ENCODE assay signal across 8 cellular contexts in the genomic region with DNA sequence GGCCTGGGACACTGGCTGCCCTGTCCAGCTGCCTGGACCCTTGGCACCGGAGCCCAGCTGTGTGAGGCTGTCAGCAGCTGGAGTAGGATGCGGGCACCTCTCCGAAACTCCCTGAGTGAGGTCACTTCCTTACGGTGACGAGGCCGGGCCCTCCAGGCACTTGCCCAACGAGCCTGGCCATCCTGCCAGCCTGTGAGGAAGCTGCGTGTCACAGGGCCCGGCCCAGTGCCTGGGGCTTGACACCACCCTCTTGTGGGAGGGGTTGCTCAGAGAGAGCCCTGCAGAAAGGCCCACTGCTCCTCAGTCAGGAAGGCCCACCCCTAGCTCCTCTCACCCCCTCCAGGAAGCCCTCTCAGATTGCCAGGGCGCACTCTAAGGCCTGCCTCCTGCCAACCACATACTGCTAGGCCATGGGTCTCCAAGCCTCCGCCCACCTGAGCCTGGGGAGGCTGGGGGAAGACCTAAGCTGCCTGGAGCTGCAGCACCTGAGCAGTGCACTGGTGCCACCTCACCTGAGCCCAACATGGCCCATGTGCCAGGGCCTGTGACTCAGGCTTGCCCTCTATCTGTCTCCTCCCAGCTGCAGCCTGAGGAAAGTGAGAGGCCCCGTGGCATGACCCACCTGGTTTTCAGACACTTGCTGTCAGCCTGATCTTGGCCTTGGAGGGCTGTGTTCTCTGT. TPM values are rescaled to one million over a fixed set of nuclear protein-coding genes. Genes with fewer than 3 reads are reported as not detected.
DNase-seq lines count a peak whose midpoint lies in the region; ATAC-seq, FAIRE-seq and TF ChIP-seq lines count a peak whose summit lies in the region.

No MANE protein-coding gene starts in this region.

- H3K4me1 Mint-ChIP-seq in activated naive CD8-positive, alpha-beta T cell treated with anti-CD3 and anti-CD28 coated beads for 36 hours, result peaks cover 10% of the 10 kb centered on the region
- H3K4me1 Mint-ChIP-seq in stimulated activated effector memory CD8-positive, alpha-beta T cell treated with anti-CD3 and anti-CD28 coated beads, Interleukin-12 subunit alpha, Interleukin-12 subunit beta, amount 100 ng/mL, for 72 hours, result peaks cover 29% of the 10 kb centered on the region

- H3K27ac Mint-ChIP-seq in activated naive CD8-positive, alpha-beta T cell treated with anti-CD3 and anti-CD28 coated beads for 36 hours, result no peak overlapping the region
- peak overlapping the region; percentile 79 for H3K27ac Mint-ChIP-seq in stimulated activated effector memory CD8-positive, alpha-beta T cell treated with anti-CD3 and anti-CD28 coated beads, Interleukin-12 subunit alpha, Interleukin-12 subunit beta, amount 100 ng/mL, for 72 hours

- TF ChIP-seq POLR2A in GM18526 (IDR thresholded peaks at IDR 0.05; ENCODE audit: extremely low read depth, insufficient read length), result peak; percentile 21

- peaks cover 10% of the 10 kb centered on the region for H3K9me3 Mint-ChIP-seq in activated naive CD8-positive, alpha-beta T cell treated with anti-CD3 and anti-CD28 coated beads for 36 hours
- peaks cover 7% of the 10 kb centered on the region for H3K9me3 Mint-ChIP-seq in stimulated activated effector memory CD8-positive, alpha-beta T cell treated with anti-CD3 and anti-CD28 coated beads, Interleukin-12 subunit alpha, Interleukin-12 subunit beta, amount 100 ng/mL, for 72 hours

- peak; percentile 39 for ATAC-seq in left ventricle myocardium superior
- ATAC-seq in stimulated activated effector memory CD8-positive, alpha-beta T cell treated with anti-CD3 and anti-CD28 coated beads, Interleukin-12 subunit alpha, Interleukin-12 subunit beta, amount 100 ng/mL, for 72 hours, result peak; percentile 81
- no peak for ATAC-seq in HG02884 (IDR thresholded peaks at IDR 0.05; ENCODE audit: unreplicated experiment)
- ATAC-seq in GM21529 (IDR thresholded peaks at IDR 0.05; ENCODE audit: unreplicated experiment), result no peak

- H3K4me3 Mint-ChIP-seq in activated naive CD8-positive, alpha-beta T cell treated with anti-CD3 and anti-CD28 coated beads for 36 hours, result no peak overlapping the region
- peak overlapping the region; percentile 31 for H3K4me3 Mint-ChIP-seq in stimulated activated effector memory CD8-positive, alpha-beta T cell treated with anti-CD3 and anti-CD28 coated beads, Interleukin-12 subunit alpha, Interleukin-12 subunit beta, amount 100 ng/mL, for 72 hours

- intact Hi-C loops in left ventricle myocardium superior (cut with micrococcal nuclease), result no loop called here

- DNase-seq in NCI-H2196 treated with DMSO at 0.1 percent for 48 hours (lab: John Stamatoyannopoulos, UW; ENCODE audit: unreplicated experiment) (peak; percentile 44), left ventricle myocardium superior (peak; percentile 81), GM19239 (ENCODE audit: insufficient read length, low spot score) (no peak)
- peak; percentile 59 for DNase-seq in activated naive CD8-positive, alpha-beta T cell treated with anti-CD3 and anti-CD28 coated beads for 36 hours
- peak in 1 of 2 donors; percentile 51 for DNase-seq in stimulated activated effector memory CD8-positive, alpha-beta T cell treated with anti-CD3 and anti-CD28 coated beads, Interleukin-12 subunit alpha, Interleukin-12 subunit beta, amount 100 ng/mL, for 72 hours (ENCODE audit: low spot score in 2 of 2)

- no peak for FAIRE-seq in GM19239 (lab: Jason Lieb, UNC)

- peaks cover 8% of the 10 kb centered on the region for H3K27me3 Mint-ChIP-seq in activated naive CD8-positive, alpha-beta T cell treated with anti-CD3 and anti-CD28 coated beads for 36 hours

- peaks cover 15% of the 10 kb centered on the region for H3K36me3 Mint-ChIP-seq in activated naive CD8-positive, alpha-beta T cell treated with anti-CD3 and anti-CD28 coated beads for 36 hours
- H3K36me3 Mint-ChIP-seq in stimulated activated effector memory CD8-positive, alpha-beta T cell treated with anti-CD3 and anti-CD28 coated beads, Interleukin-12 subunit alpha, Interleukin-12 subunit beta, amount 100 ng/mL, for 72 hours, result peaks cover 32% of the 10 kb centered on the region

RNA-seq across cellular contexts. Expression of gene PHLDA2, which starts 4.3 kb away (rescaled TPM):
- total RNA-seq in activated naive CD8-positive, alpha-beta T cell treated with anti-CD3 and anti-CD28 coated beads for 36 hours, result 1 to 10 TPM; 1.3 to 2.5 TPM
- total RNA-seq in left ventricle myocardium superior, result 0.99 TPM

RNA-seq across cellular contexts. Expression of gene CDKN1C, which starts 47.9 kb away (rescaled TPM):
- 1 to 10 TPM in 1 of 2 experiments, under 1 TPM in 1; 0.85 to 1.0 TPM for total RNA-seq in activated naive CD8-positive, alpha-beta T cell treated with anti-CD3 and anti-CD28 coated beads for 36 hours
- 42.0 TPM for total RNA-seq in left ventricle myocardium superior

RNA-seq across cellular contexts. Expression of gene NAP1L4, which starts 58.6 kb away (rescaled TPM):
- 100 to 1,000 TPM; 222 to 226 TPM for total RNA-seq in activated naive CD8-positive, alpha-beta T cell treated with anti-CD3 and anti-CD28 coated beads for 36 hours
- total RNA-seq in left ventricle myocardium superior, result 173 TPM

Comparison
In these comparisons a context has a peak if more than half of its experiments do, and no peak if none do; other contexts are left out.
1. ATAC-seq: peak in left ventricle myocardium superior (single experiment) and stimulated activated effector memory CD8-positive, alpha-beta T cell treated with anti-CD3 and anti-CD28 coated beads, Interleukin-12 subunit alpha, Interleukin-12 subunit beta, amount 100 ng/mL, for 72 hours (single experiment); none in HG02884 (single experiment) and GM21529 (single experiment).
2. RNA of gene CDKN1C, which starts 47.9 kb away (total RNA-seq): 42.0 TPM in left ventricle myocardium superior (single experiment); 0.85 to 1.0 TPM in activated naive CD8-positive, alpha-beta T cell treated with anti-CD3 and anti-CD28 coated beads for 36 hours; every median in the first group is over 10 times any median in the second.